1 cellular context compared by ENCODE assay signal in the genomic region with DNA sequence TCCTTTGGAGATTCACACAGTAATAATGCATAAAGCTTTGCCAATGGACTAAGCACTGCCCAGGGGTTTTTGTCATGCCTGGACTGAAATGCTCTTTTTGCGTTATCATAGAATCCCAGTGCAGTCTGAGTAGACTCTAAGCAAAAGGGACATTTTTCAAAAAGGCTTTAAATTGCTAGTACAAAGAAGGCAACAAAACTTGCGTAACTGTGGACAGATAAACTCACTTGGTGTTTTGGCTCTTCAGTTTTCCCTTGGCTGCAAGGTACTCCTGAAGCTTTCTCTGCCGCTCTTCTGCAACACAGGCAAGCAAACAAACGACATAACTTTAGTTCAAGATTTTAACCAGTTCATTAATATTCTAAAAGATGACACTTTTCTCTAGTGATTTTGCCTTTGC.
TF ChIP-seq lines count a peak whose summit lies in the region.

No MANE protein-coding gene starts in this region.

TF ChIP-seq in A549, 52 proteins besides CTCF, POLR2A, EP300 and RAD21 (continued from another document):
- TF ChIP-seq, protein P1, sequence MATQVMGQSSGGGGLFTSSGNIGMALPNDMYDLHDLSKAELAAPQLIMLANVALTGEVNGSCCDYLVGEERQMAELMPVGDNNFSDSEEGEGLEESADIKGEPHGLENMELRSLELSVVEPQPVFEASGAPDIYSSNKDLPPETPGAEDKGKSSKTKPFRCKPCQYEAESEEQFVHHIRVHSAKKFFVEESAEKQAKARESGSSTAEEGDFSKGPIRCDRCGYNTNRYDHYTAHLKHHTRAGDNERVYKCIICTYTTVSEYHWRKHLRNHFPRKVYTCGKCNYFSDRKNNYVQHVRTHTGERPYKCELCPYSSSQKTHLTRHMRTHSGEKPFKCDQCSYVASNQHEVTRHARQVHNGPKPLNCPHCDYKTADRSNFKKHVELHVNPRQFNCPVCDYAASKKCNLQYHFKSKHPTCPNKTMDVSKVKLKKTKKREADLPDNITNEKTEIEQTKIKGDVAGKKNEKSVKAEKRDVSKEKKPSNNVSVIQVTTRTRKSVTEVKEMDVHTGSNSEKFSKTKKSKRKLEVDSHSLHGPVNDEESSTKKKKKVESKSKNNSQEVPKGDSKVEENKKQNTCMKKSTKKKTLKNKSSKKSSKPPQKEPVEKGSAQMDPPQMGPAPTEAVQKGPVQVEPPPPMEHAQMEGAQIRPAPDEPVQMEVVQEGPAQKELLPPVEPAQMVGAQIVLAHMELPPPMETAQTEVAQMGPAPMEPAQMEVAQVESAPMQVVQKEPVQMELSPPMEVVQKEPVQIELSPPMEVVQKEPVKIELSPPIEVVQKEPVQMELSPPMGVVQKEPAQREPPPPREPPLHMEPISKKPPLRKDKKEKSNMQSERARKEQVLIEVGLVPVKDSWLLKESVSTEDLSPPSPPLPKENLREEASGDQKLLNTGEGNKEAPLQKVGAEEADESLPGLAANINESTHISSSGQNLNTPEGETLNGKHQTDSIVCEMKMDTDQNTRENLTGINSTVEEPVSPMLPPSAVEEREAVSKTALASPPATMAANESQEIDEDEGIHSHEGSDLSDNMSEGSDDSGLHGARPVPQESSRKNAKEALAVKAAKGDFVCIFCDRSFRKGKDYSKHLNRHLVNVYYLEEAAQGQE (IDR thresholded peaks at IDR 0.05), result no peak
- no peak for TF ChIP-seq NPAS2 (CRISPR knock-in tag; IDR thresholded peaks at IDR 0.05; ENCODE audit: borderline replicate concordance)
- no peak for TF ChIP-seq NR3C1 (IDR thresholded peaks at IDR 0.05)
- TF ChIP-seq FOSL2 (IDR thresholded peaks at IDR 0.05), result no peak
- TF ChIP-seq FOSL2 (CRISPR knock-in tag; IDR thresholded peaks at IDR 0.05), result no peak
